8 cellular contexts compared by ENCODE assay signal in genomic region chr6:2846873-2847224, GRCh38. TPM values are rescaled to one million over a fixed set of nuclear protein-coding genes. Genes with fewer than 3 reads are reported as not detected.
DNase-seq lines count a peak whose midpoint lies in the region; ATAC-seq, FAIRE-seq and TF ChIP-seq lines count a peak whose summit lies in the region.

No MANE protein-coding gene starts in this region.

- WGBS in A549 (ENCODE audit: missing lambda C conversion rate) = 29% methylated on average over 1 of the region's 1 CpG

- peak overlapping the region; percentile 40 to 77 (median 56) for H3K4me3 Mint-ChIP-seq in naive thymus-derived CD8-positive, alpha-beta T cell

- POLR2A ChIA-PET in A549 (lab: Yijun Ruan, JAX) = interaction anchor here (1.0 to 2.0 kb wide), 5 partner anchors 56 to 142 kb away, joined by 4 to 25 read pairs (median 5); partner anchors contain the start of genes SERPINB6 and SERPINB9
- POLR2A ChIA-PET in naive thymus-derived CD8-positive, alpha-beta T cell (lab: Charles Lee) = interaction anchor here (0.6 to 5.3 kb wide), 29 partner anchors 9 to 221 kb away, joined by 3 to 68 read pairs (median 5); partner anchors contain the start of genes NQO2, RIPK1, SERPINB6 and SERPINB9

- peak overlapping the region; percentile 80 for H3K4me2 ChIP-seq in A549

- no peaks in the 10 kb centered on the region for H3K36me3 Mint-ChIP-seq in naive thymus-derived CD8-positive, alpha-beta T cell

- H3K4me3 ChIP-seq in A549 = peak overlapping the region; percentile 13; the same call in 1 of the 3 replicates

- DNase-seq in A549 (ENCODE audit: low read depth in 1 of 2, low spot score in 1 of 2) (no peak), caudate nucleus (lab: John Stamatoyannopoulos, UW) (no peak), MV-4-11 (lab: John Stamatoyannopoulos, UW) (no peak), NCI-H128 (lab: John Stamatoyannopoulos, UW; ENCODE audit: unreplicated experiment) (no peak), NCI-H524 treated with DMSO at 0.1 percent for 48 hours (lab: John Stamatoyannopoulos, UW) (no peak)
- no peak for DNase-seq in naive thymus-derived CD8-positive, alpha-beta T cell

- no peak for TF ChIP-seq EP300 in A549 (IDR thresholded peaks at IDR 0.05)

- TF ChIP-seq POLR2A in A549 (IDR thresholded peaks at IDR 0.05; ENCODE audit: low read length) = no peak

- no peak for FAIRE-seq in A549 (lab: Jason Lieb, UNC)

- H3K27ac Mint-ChIP-seq in naive thymus-derived CD8-positive, alpha-beta T cell = peak overlapping the region; percentile 50 to 92 (median 78)

- no peaks in the 10 kb centered on the region for H3K27me3 Mint-ChIP-seq in naive thymus-derived CD8-positive, alpha-beta T cell

- no peak for TF ChIP-seq RAD21 in A549 (conservative IDR thresholded peaks at IDR 0.05 in 1 of 2, IDR thresholded peaks at IDR 0.05 in 1 of 2)

- H3K27ac ChIP-seq in A549 (peak overlapping the region; percentile 81 to 94), caudate nucleus (ENCODE audit: low read depth, low read length) (peak overlapping the region; percentile 82)

- CTCF ChIA-PET in A549 (lab: Yijun Ruan, JAX) = interaction anchor here (0.6 to 13.7 kb wide), 32 partner anchors 10 to 161 kb away, joined by 3 to 244 read pairs (median 6); no protein-coding TSS in a partner anchor

- H3K9me3 Mint-ChIP-seq in naive thymus-derived CD8-positive, alpha-beta T cell = no peaks in the 10 kb centered on the region

- TF ChIP-seq CTCF in A549 (IDR thresholded peaks at IDR 0.05) = no peak

- H3K4me1 ChIP-seq in A549 = peaks cover 39% of the 10 kb centered on the region

- ATAC-seq in A549 (0 out of 6 replicates have a peak, but pooled peaks of 1 of the 2 experiments have one; percentile 21), HG03378 (IDR thresholded peaks at IDR 0.05; ENCODE audit: unreplicated experiment) (peak; percentile 13), GM19467 (IDR thresholded peaks at IDR 0.05; ENCODE audit: unreplicated experiment) (no peak)
- no peak for ATAC-seq in naive thymus-derived CD8-positive, alpha-beta T cell

- peaks cover 24 to 55% (median 42%) of the 10 kb centered on the region in 4 donors for H3K4me1 Mint-ChIP-seq in naive thymus-derived CD8-positive, alpha-beta T cell

- no peaks in the 10 kb centered on the region for H3K9me3 ChIP-seq in A549

TF ChIP-seq in A549, 52 proteins besides CTCF, POLR2A, EP300 and RAD21:
- peak; percentile 18 for TF ChIP-seq MAFK (IDR thresholded peaks at IDR 0.05; ENCODE audit: partially characterized antibody)
- no peak for TF ChIP-seq PHF8 (IDR thresholded peaks at IDR 0.05; ENCODE audit: borderline replicate concordance, low read depth)

RNA-seq across cellular contexts. Expression of gene SERPINB1, which starts 5.2 kb away (rescaled TPM):
- polyA plus RNA-seq in A549 (2011; rRNA removed) (98.6 and 135 TPM in 2 replicates), A549 (2017; fragmentation: RNase III; extraction: RNeasy Plus Mini Kit Qiagen cat#74134 plus additional on column Dnase treatment) (52.6 to 63.2 TPM (median 52.7 TPM) in 3 replicates)
- polyA plus RNA-seq in A549 (2012; cell fraction: cytosol; rRNA removed) = 19.2 and 22.3 TPM in 2 replicates
- polyA plus RNA-seq in A549 (2012; cell fraction: nucleus; rRNA removed) = 9.1 and 11.2 TPM in 2 replicates
- polyA minus RNA-seq in A549 (2011; rRNA and poly(A)+ RNA removed) = 39.0 and 42.9 TPM in 2 replicates
- total RNA-seq in naive thymus-derived CD8-positive, alpha-beta T cell = 10 to 100 TPM; 65.3 to 67.1 TPM
- polyA plus RNA-seq in naive thymus-derived CD8-positive, alpha-beta T cell = 100 to 1,000 TPM; 121 to 130 (median 123) TPM

RNA-seq across cellular contexts. Expression of gene SERPINB9, which starts 56.3 kb away (rescaled TPM):
- polyA plus RNA-seq in A549 (2011; rRNA removed) = 24.7 and 25.7 TPM in 2 replicates
- polyA plus RNA-seq in A549 (2012; cell fraction: cytosol; rRNA removed) = 8.2 and 9.9 TPM in 2 replicates
- 4.4 and 6.7 TPM in 2 replicates for polyA plus RNA-seq in A549 (2012; cell fraction: nucleus; rRNA removed)
- polyA plus RNA-seq in A549 (2017; fragmentation: RNase III; extraction: RNeasy Plus Mini Kit Qiagen cat#74134 plus additional on column Dnase treatment) = 8.7 TPM in 3 replicates
- 26.4 and 31.6 TPM in 2 replicates for polyA minus RNA-seq in A549 (2011; rRNA and poly(A)+ RNA removed)
- 10 to 100 TPM; 56.6 to 57.1 TPM for total RNA-seq in naive thymus-derived CD8-positive, alpha-beta T cell
- 10 to 100 TPM; 29.9 to 37.2 (median 35.0) TPM for polyA plus RNA-seq in naive thymus-derived CD8-positive, alpha-beta T cell
